7 cellular contexts compared by ENCODE assay signal in the genomic region with DNA sequence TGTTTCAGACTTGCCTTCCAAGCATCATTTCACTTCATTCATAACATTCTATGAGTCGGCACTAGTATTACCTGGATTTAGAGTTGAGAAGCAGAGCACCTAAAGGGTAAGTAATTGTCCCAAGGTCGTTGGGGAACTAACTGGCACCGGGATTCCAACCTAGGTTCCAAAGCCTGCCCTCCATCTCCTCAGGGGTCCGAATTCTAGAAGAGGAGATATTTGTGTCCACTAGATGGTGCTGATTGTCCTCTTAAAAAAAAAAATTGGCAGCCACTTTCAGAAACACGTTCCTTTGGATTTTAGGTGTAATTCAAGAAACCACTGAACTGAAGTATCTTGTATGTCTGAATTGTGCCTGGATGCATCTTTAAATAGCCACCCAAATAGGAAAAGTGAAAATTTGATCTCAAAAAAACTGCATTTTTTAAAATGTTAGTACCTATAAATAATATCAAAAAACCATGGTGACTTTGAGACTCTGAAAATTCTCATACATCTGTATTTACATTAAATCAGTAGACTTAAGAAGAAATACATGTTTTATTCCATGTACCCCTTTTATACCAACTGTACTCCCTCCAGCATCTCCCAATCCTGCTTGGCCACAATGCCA. TPM values are rescaled to one million over a fixed set of nuclear protein-coding genes. Genes with fewer than 3 reads are reported as not detected.
DNase-seq lines count a peak whose midpoint lies in the region; ATAC-seq and TF ChIP-seq lines count a peak whose summit lies in the region.

No MANE protein-coding gene starts in this region.

- H2AFZ ChIP-seq in PC-3 (ENCODE audit: low read length) (peak overlapping the region; percentile 25; the same call in 1 of the 2 replicates), neural cell (ENCODE audit: low read depth, low read length) (no peak overlapping the region)

- no peaks in the 10 kb centered on the region for H3K27me3 ChIP-seq in PC-3 (ENCODE audit: low read length)
- no peaks in the 10 kb centered on the region for H3K27me3 ChIP-seq in endocrine pancreas (ENCODE audit: control insufficient read depth, insufficient read depth, low read length)
- H3K27me3 ChIP-seq in neural cell (ENCODE audit: insufficient read depth, low read depth, low read length) = no peaks in the 10 kb centered on the region

- H3K9ac ChIP-seq in PC-3 (ENCODE audit: low read length) (no peak overlapping the region), endocrine pancreas (ENCODE audit: control insufficient read depth, insufficient read depth, low read length) (no peak overlapping the region), neural cell (ENCODE audit: low read length) (no peak overlapping the region)

- no peaks in the 10 kb centered on the region for H3K9me3 ChIP-seq in PC-3 (ENCODE audit: low read length)
- H3K9me3 ChIP-seq in endocrine pancreas (ENCODE audit: control insufficient read depth, low read length) = no peaks in the 10 kb centered on the region
- no peaks in the 10 kb centered on the region for H3K9me3 ChIP-seq in neural cell (ENCODE audit: low read length)

- DNase-seq in ELR (ENCODE audit: low read depth) = peak; percentile 78
- DNase-seq in Kasumi-1 (lab: John Stamatoyannopoulos, UW) = peak; percentile 41 to 46
- DNase-seq in PC-3 = peak; percentile 83

- no peak for TF ChIP-seq EP300 in neural cell (conservative IDR thresholded peaks at IDR 0.05; ENCODE audit: poor library complexity, severe bottlenecking)

- H3K4me2 ChIP-seq in PC-3 (ENCODE audit: low read length) (peak overlapping the region; percentile 98), neural cell (ENCODE audit: low read length) (no peak overlapping the region)

- peaks cover 50% of the 10 kb centered on the region for H3K4me1 ChIP-seq in PC-3 (ENCODE audit: insufficient read depth, low read length)
- peaks cover 6% of the 10 kb centered on the region for H3K4me1 ChIP-seq in endocrine pancreas (ENCODE audit: control insufficient read depth, insufficient read depth, low read length)

- TF ChIP-seq CTCF in PC-3 (conservative IDR thresholded peaks at IDR 0.05; ENCODE audit: low read depth, low read length) (peak; percentile 90), neural cell (IDR thresholded peaks at IDR 0.05; ENCODE audit: poor library complexity, severe bottlenecking) (peak; percentile 78)

- no peak overlapping the region for H3K27ac ChIP-seq in PC-3 (ENCODE audit: low read length)
- H3K27ac ChIP-seq in neural cell (ENCODE audit: low read length) = no peak overlapping the region

- no peaks in the 10 kb centered on the region for H3K36me3 ChIP-seq in PC-3 (ENCODE audit: low read depth, low read length)
- H3K36me3 ChIP-seq in endocrine pancreas (ENCODE audit: control insufficient read depth, insufficient read depth, low read length) = no peaks in the 10 kb centered on the region
- no peaks in the 10 kb centered on the region for H3K36me3 ChIP-seq in neural cell (ENCODE audit: insufficient read depth, low read length)

- H3F3A ChIP-seq in PC-3 (ENCODE audit: low read length, unreplicated experiment) (peaks cover 7% of the 10 kb centered on the region), neural cell (ENCODE audit: insufficient read depth, low read length, poor library complexity, severe bottlenecking) (no peaks in the 10 kb centered on the region)

- peaks cover 11% of the 10 kb centered on the region for H3K79me2 ChIP-seq in PC-3 (ENCODE audit: low read length)
- peaks cover 15% of the 10 kb centered on the region for H3K79me2 ChIP-seq in neural cell (replicated peaks; ENCODE audit: insufficient read depth, low read length)

- intact Hi-C loops in PC-3 (cut with micrococcal nuclease) = loop anchor here (1.0 to 10.0 kb wide), 5 partner anchors 47 to 321 kb away; a partner anchor contains a TSS

- CTCF ChIA-PET in PC-3 (lab: Charles Lee) = no interaction called here

- H3K9me2 ChIP-seq in PC-3 (replicated peaks; ENCODE audit: low read length) (no peaks in the 10 kb centered on the region), neural cell (ENCODE audit: insufficient read depth, low read length) (no peaks in the 10 kb centered on the region)

- no TSS peak for BruUV-seq in PC-3 (replicated peaks; lab: Mats Ljungman, UMichigan)

- H4K20me1 ChIP-seq in PC-3 (ENCODE audit: low read length) (no peaks in the 10 kb centered on the region), neural cell (ENCODE audit: insufficient read depth) (no peaks in the 10 kb centered on the region)

- H3K4me3 ChIP-seq in PC-3 (ENCODE audit: low read length) (peak overlapping the region; percentile 97), endocrine pancreas (ENCODE audit: control insufficient read depth, insufficient read depth, low read length) (peak overlapping the region; percentile 52), neural cell (ENCODE audit: low read length) (no peak overlapping the region)

- POLR2A ChIA-PET in PC-3 (lab: Charles Lee; ENCODE audit: unreplicated experiment) = interaction anchor here (0.6 kb wide), 1 partner anchor 13 kb away, joined by 4 read pairs; no protein-coding TSS in a partner anchor

- ATAC-seq in PC-3 (no peak), HG03342 (IDR thresholded peaks at IDR 0.05; ENCODE audit: unreplicated experiment) (no peak), HG02623 (IDR thresholded peaks at IDR 0.05; ENCODE audit: unreplicated experiment) (no peak)

- TF ChIP-seq RAD21 in neural cell (conservative IDR thresholded peaks at IDR 0.05) = peak; percentile 83

TF ChIP-seq in neural cell, 6 proteins besides CTCF, POLR2A, EP300 and RAD21:
- TF ChIP-seq SMC3 (conservative IDR thresholded peaks at IDR 0.05; ENCODE audit: poor library complexity) (peak; percentile 84), MXI1 (conservative IDR thresholded peaks at IDR 0.05; ENCODE audit: poor library complexity, severe bottlenecking) (no peak)

RNA-seq across cellular contexts. Expression of a gene that starts 3.9 kb away (rescaled TPM):
- total RNA-seq in PC-3 (2014; rRNA removed) = 0.07 and 0.81 TPM in 2 replicates
- 3.8 and 4.1 TPM in 2 replicates for polyA plus RNA-seq in neural cell
- polyA minus RNA-seq in neural cell = 11.7 and 16.9 TPM in 2 replicates
